10 cellular contexts compared by ENCODE assay signal in the genomic region with DNA sequence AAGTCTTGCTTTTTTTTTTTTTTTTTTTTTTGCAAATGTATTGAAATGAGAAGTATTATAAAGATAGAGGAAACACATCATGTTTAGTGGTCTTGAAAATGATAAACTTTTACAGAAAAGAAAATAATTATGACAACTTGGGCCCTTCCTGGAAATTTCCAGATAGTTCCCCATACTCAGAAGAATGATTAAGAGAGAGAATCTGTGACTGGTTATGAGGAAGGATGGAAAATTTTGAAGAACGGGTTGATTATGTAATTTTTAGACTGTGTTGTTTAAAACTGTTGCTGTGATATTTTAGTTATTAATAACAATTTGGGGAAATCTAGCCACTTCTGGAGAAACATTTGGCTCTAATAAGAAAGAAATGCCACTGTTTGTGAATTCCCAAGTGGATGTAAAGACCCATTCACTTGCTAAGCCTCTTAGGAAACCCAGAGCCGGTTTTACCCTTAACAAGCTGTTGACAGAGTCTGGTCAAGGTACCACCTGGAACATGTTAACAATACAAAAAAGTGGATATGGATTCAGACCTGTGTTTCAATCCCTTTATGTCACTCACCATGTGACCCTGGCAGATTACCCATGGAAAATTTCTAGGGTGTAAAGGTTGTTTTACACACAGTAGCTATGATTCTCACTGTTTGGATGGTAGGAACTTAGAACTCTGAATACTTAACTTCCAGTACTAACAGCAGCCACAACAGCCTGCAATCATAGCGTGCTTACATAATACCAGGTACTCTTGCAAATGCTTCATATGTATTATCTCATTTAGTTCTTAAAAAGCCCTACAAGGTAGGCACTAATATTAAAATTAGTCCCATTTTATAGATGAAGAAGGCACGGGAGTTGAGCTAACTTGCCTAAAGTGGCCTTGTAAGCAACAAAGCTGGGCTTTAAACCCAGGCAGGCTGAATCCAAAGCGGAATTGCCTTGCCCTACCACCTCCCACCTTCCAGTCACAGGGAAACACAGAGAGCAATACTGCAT. TPM values are rescaled to one million over a fixed set of nuclear protein-coding genes. Genes with fewer than 3 reads are reported as not detected.
A peak's percentile ranks its signal among the peaks of the same experiment; 100 is the strongest.
DNase-seq lines count a peak whose midpoint lies in the region; ATAC-seq, FAIRE-seq and TF ChIP-seq lines count a peak whose summit lies in the region.
"Had no signal": no experiment of that assay in that cellular context is flagged by ENCODE, and none has a peak within 500 bp of the region (broad histone marks: within the 10 kb centered on the region; RNA-seq: fewer than 3 reads in every experiment).

No MANE protein-coding gene starts in this region.

- peak overlapping the region; percentile 19 for H3K27ac Mint-ChIP-seq in T-helper 1 cell treated with Interleukin-12 subunit alpha and Interleukin-12 subunit beta and Interleukin-4 antibody, amounts not matched to agents 30 μg/mL and 1 μg/mL, for 36 hours
- H3K27ac Mint-ChIP-seq in T-helper 17 cell (peak overlapping the region; percentile 91), CD14-positive monocyte (peak overlapping the region in 1 of 7 donors; percentile 10)

- H3K9me3 ChIP-seq in T-helper 17 cell (ENCODE audit: control insufficient read depth, low read length, poor library complexity, severe bottlenecking) (no peaks in the 10 kb centered on the region), kidney (ENCODE audit: control insufficient read depth in 1 of 2, low read length in 2 of 2) (peaks cover 0 to 3% of the 10 kb centered on the region in 2 donors), subcutaneous abdominal adipose tissue (ENCODE audit: control insufficient read depth in 5 of 5, low read length in 5 of 5) (no peaks in the 10 kb centered on the region)

- H3K4me1 Mint-ChIP-seq in T-helper 1 cell treated with Interleukin-12 subunit alpha and Interleukin-12 subunit beta and Interleukin-4 antibody, amounts not matched to agents 30 μg/mL and 1 μg/mL, for 36 hours (ENCODE audit: low read depth) = peaks cover 17% of the 10 kb centered on the region
- H3K4me1 Mint-ChIP-seq in T-helper 17 cell = peaks cover 30% of the 10 kb centered on the region
- peaks cover 22% of the 10 kb centered on the region for H3K4me1 Mint-ChIP-seq in CD14-positive monocyte

- FAIRE-seq in kidney (lab: Jason Lieb, UNC) = no peak

- no peak overlapping the region for H3K4me3 Mint-ChIP-seq in T-helper 1 cell treated with Interleukin-12 subunit alpha and Interleukin-12 subunit beta and Interleukin-4 antibody, amounts not matched to agents 30 μg/mL and 1 μg/mL, for 36 hours
- H3K4me3 Mint-ChIP-seq in T-helper 17 cell (peak overlapping the region; percentile 75), CD14-positive monocyte (no peak overlapping the region)

- H3K9ac ChIP-seq in kidney (ENCODE audit: low read length in 2 of 2) (peak overlapping the region; percentile 5 to 49), subcutaneous abdominal adipose tissue (ENCODE audit: low read length in 5 of 5) (peak overlapping the region; percentile 15 to 78 (median 55))

- peaks cover 14% of the 10 kb centered on the region for H3K9me3 Mint-ChIP-seq in T-helper 1 cell treated with Interleukin-12 subunit alpha and Interleukin-12 subunit beta and Interleukin-4 antibody, amounts not matched to agents 30 μg/mL and 1 μg/mL, for 36 hours
- peaks cover 2 to 9% (median 5%) of the 10 kb centered on the region in 7 donors for H3K9me3 Mint-ChIP-seq in CD14-positive monocyte

- ATAC-seq in T-helper 17 cell (no peak), HG03442 (IDR thresholded peaks at IDR 0.05; ENCODE audit: unreplicated experiment) (no peak)
- ATAC-seq: esophagus mucosa had no signal

- TF ChIP-seq CTCF in kidney (IDR thresholded peaks at IDR 0.05; ENCODE audit: borderline replicate concordance, extremely low read depth, insufficient read depth) = no peak
- no peak for TF ChIP-seq CTCF in CD14-positive monocyte (IDR thresholded peaks at IDR 0.05)

- no peaks in the 10 kb centered on the region for H3K27me3 ChIP-seq in subcutaneous abdominal adipose tissue (ENCODE audit: control insufficient read depth in 5 of 5, insufficient read depth in 4 of 5, low read length in 5 of 5)

- intact Hi-C loops in kidney (cut with DNase I) = no loop called here
- intact Hi-C loops in CD14-positive monocyte (cut with micrococcal nuclease) = no loop called here

- H3K36me3 Mint-ChIP-seq in T-helper 1 cell treated with Interleukin-12 subunit alpha and Interleukin-12 subunit beta and Interleukin-4 antibody, amounts not matched to agents 30 μg/mL and 1 μg/mL, for 36 hours (ENCODE audit: low read depth) = peaks cover 24% of the 10 kb centered on the region
- peaks cover 2% of the 10 kb centered on the region for H3K36me3 Mint-ChIP-seq in T-helper 17 cell (ENCODE audit: low read depth)
- H3K36me3 Mint-ChIP-seq in CD14-positive monocyte = peaks cover 15 to 16% of the 10 kb centered on the region in 2 donors

- no peaks in the 10 kb centered on the region for H3K27me3 Mint-ChIP-seq in T-helper 1 cell treated with Interleukin-12 subunit alpha and Interleukin-12 subunit beta and Interleukin-4 antibody, amounts not matched to agents 30 μg/mL and 1 μg/mL, for 36 hours (ENCODE audit: low read depth)
- H3K27me3 Mint-ChIP-seq in T-helper 17 cell (no peaks in the 10 kb centered on the region), CD14-positive monocyte (ENCODE audit: low read depth in 3 of 3) (peaks cover 0 to 1% (median 0%) of the 10 kb centered on the region in 3 donors)

- no peak overlapping the region for H3K4me3 ChIP-seq in kidney (ENCODE audit: low read length in 2 of 2)
- peak overlapping the region in 1 of 5 donors; percentile 3 for H3K4me3 ChIP-seq in subcutaneous abdominal adipose tissue (ENCODE audit: low read depth in 1 of 5, low read length in 5 of 5)

- DNase-seq in T-helper 1 cell = no peak
- no peak for DNase-seq in T-helper 17 cell
- DNase-seq in kidney = no peak
- DNase-seq in NCI-H2171 (lab: John Stamatoyannopoulos, UW) = no peak
- DNase-seq in CD14-positive monocyte (ENCODE audit: low spot score) = no peak
- DNase-seq: NCI-H1048 had no signal

- peaks cover 21 to 24% of the 10 kb centered on the region in 2 donors for H3K4me1 ChIP-seq in kidney (ENCODE audit: control insufficient read depth in 1 of 2, insufficient read depth in 1 of 2, low read depth in 1 of 2, low read length in 2 of 2)
- peaks cover 3 to 39% (median 35%) of the 10 kb centered on the region in 5 donors for H3K4me1 ChIP-seq in subcutaneous abdominal adipose tissue (ENCODE audit: control insufficient read depth in 5 of 5, insufficient read depth in 5 of 5, low read length in 5 of 5)

- H3K36me3 ChIP-seq in kidney (ENCODE audit: control insufficient read depth in 1 of 2, insufficient read depth in 2 of 2, low read length in 2 of 2) (peaks cover 13 to 26% of the 10 kb centered on the region in 2 donors), subcutaneous abdominal adipose tissue (ENCODE audit: control insufficient read depth in 5 of 5, insufficient read depth in 5 of 5, low read length in 5 of 5) (peaks cover 11 to 20% (median 12%) of the 10 kb centered on the region in 5 donors)

- H3K27ac ChIP-seq in kidney (ENCODE audit: low read depth in 2 of 2, low read length in 2 of 2) = peak overlapping the region; percentile 30 to 87
- H3K27ac ChIP-seq in subcutaneous abdominal adipose tissue (ENCODE audit: low read depth, low read length) = peak overlapping the region; percentile 98

RNA-seq across cellular contexts. Expression of a gene that starts 32.0 kb away (rescaled TPM):
- total RNA-seq in T-helper 17 cell (10 to 100 TPM; 51.6 to 54.0 TPM), kidney (113 TPM)
- polyA plus RNA-seq in kidney (ENCODE audit: insufficient read depth, low read depth, low replicate concordance) (8.6 TPM), CD14-positive monocyte (10 to 100 TPM; 19.0 to 28.5 TPM)
